In the genomic region with DNA sequence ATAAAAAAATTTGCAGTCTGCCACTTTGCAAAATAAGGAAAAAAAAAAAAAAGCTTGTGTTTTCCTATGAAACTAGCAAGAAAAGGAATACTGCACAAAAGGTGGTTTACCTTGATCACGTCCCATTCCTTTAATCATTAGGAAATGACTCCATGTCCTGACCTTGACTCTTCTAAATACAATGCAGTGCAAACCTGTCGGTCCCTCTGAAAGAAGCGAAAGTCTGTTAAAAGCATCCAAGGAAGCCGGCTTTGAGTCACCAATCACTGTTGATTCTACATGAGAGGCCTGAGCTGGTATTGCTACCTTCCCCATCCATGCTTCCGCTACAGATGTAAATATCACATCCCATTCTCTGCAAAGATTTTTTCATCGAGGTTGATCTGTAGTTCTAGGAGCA, we compare ENCODE assay signal across 8 cellular contexts.
"Had no signal": no experiment of that assay in that cellular context is flagged by ENCODE, and none has a peak within 500 bp of the region (broad histone marks: within the 10 kb centered on the region; RNA-seq: fewer than 3 reads in every experiment).

No MANE protein-coding gene starts in this region.

- DNase-seq: GDM1, GF-D8 had no signal

- ATAC-seq: GM12878 had no signal

- FAIRE-seq: G401.6, GM12878, GM12891, GM12892, GM18507, GM19239 had no signal

- H3K4me3 ChIP-seq: GM12878 had no signal
